ENCODE assay signal across 7 cellular contexts in genomic region chr19:44112802-44113137, GRCh38. TPM values are rescaled to one million over a fixed set of nuclear protein-coding genes. Genes with fewer than 3 reads are reported as not detected.
DNase-seq lines count a peak whose midpoint lies in the region; ATAC-seq and TF ChIP-seq lines count a peak whose summit lies in the region.

No MANE protein-coding gene starts in this region.

- H3K4me3 ChIP-seq in OCI-LY3 (ENCODE audit: low read length) (peak overlapping the region; percentile 80), epithelial cell of proximal tubule (ENCODE audit: low read depth, low read length) (peak overlapping the region; percentile 86)

- peaks cover 42% of the 10 kb centered on the region for H3K36me3 Mint-ChIP-seq in progenitor cell of endocrine pancreas (ENCODE audit: insufficient read depth)

- H3K27me3 ChIP-seq in OCI-LY3 (ENCODE audit: low read depth, low read length) = no peaks in the 10 kb centered on the region

- H3K27me3 Mint-ChIP-seq in progenitor cell of endocrine pancreas = no peaks in the 10 kb centered on the region

- peak overlapping the region; percentile 81 for H3K9ac ChIP-seq in OCI-LY3 (ENCODE audit: low read length)

- peak overlapping the region; percentile 81 for H3K4me2 ChIP-seq in OCI-LY3 (ENCODE audit: low read length)

- peak; percentile 12 for ATAC-seq in GM21423 (IDR thresholded peaks at IDR 0.05; ENCODE audit: unreplicated experiment)

- peak overlapping the region; percentile 93 for H3K4me3 Mint-ChIP-seq in progenitor cell of endocrine pancreas (ENCODE audit: low read depth)

- peaks cover 30% of the 10 kb centered on the region for H3K9me3 Mint-ChIP-seq in progenitor cell of endocrine pancreas (ENCODE audit: low read depth)

- no peaks in the 10 kb centered on the region for H4K20me1 ChIP-seq in OCI-LY3 (ENCODE audit: insufficient read depth, low read length)

- no peak for DNase-seq in epithelial cell of proximal tubule (ENCODE audit: low read depth)
- DNase-seq in progenitor cell of endocrine pancreas (ENCODE audit: low spot score, unreplicated experiment) = no peak
- DNase-seq in NCI-H1105 (lab: John Stamatoyannopoulos, UW) = no peak
- DNase-seq in SW480 (ENCODE audit: low spot score) = no peak
- DNase-seq in mucosa of gallbladder (ENCODE audit: low spot score) = no peak

- H2AFZ ChIP-seq in OCI-LY3 (ENCODE audit: low read depth, low read length) = peak overlapping the region; percentile 99

- H3K27ac ChIP-seq in OCI-LY3 (ENCODE audit: low read length) = no peak overlapping the region

- peaks cover 7% of the 10 kb centered on the region; the same call in 1 of the 2 replicates for H3K4me1 ChIP-seq in OCI-LY3 (ENCODE audit: low read length)

- H3K27ac Mint-ChIP-seq in progenitor cell of endocrine pancreas = peak overlapping the region; percentile 96

- TF ChIP-seq CTCF in OCI-LY3 (IDR thresholded peaks at IDR 0.05; ENCODE audit: low read depth, low read length) = no peak
- TF ChIP-seq CTCF in epithelial cell of proximal tubule (conservative IDR thresholded peaks at IDR 0.05; ENCODE audit: low read depth, low read length) = no peak
- TF ChIP-seq CTCF in progenitor cell of endocrine pancreas (IDR thresholded peaks at IDR 0.05; ENCODE audit: unreplicated experiment) = no peak

- peaks cover 11% of the 10 kb centered on the region for H3K4me1 Mint-ChIP-seq in progenitor cell of endocrine pancreas (ENCODE audit: low read depth)

- no peaks in the 10 kb centered on the region; the same call in 1 of the 2 replicates for H3K9me3 ChIP-seq in OCI-LY3 (ENCODE audit: insufficient read depth, low read length)

- H3K36me3 ChIP-seq in OCI-LY3 (replicated peaks; ENCODE audit: low read depth, low read length) = peaks cover 41% of the 10 kb centered on the region

- H3K79me2 ChIP-seq in OCI-LY3 (ENCODE audit: low read length) = peaks cover 11% of the 10 kb centered on the region

RNA-seq across cellular contexts. Expression of gene ZNF225, which starts 0.4 kb away (rescaled TPM):
- total RNA-seq in epithelial cell of proximal tubule (0.63 and 2.6 TPM in 2 replicates), progenitor cell of endocrine pancreas (9.1 and 10.2 TPM in 2 replicates), mucosa of gallbladder (6.3 TPM)

RNA-seq across cellular contexts. Expression of gene ZNF224, which starts 18.6 kb away (rescaled TPM):
- 5.8 and 8.0 TPM in 2 replicates for total RNA-seq in epithelial cell of proximal tubule
- 40.6 and 45.6 TPM in 2 replicates for total RNA-seq in progenitor cell of endocrine pancreas
- total RNA-seq in mucosa of gallbladder = 32.8 TPM

RNA-seq across cellular contexts. Expression of gene ZNF234, which starts 28.6 kb away (rescaled TPM):
- 2.3 and 2.9 TPM in 2 replicates for total RNA-seq in epithelial cell of proximal tubule
- 24.9 and 25.2 TPM in 2 replicates for total RNA-seq in progenitor cell of endocrine pancreas
- total RNA-seq in mucosa of gallbladder = 11.3 TPM

RNA-seq across cellular contexts. Expression of gene ZNF284, which starts 40.8 kb away (rescaled TPM):
- total RNA-seq in epithelial cell of proximal tubule (0.81 and 1.3 TPM in 2 replicates), progenitor cell of endocrine pancreas (5.7 and 5.9 TPM in 2 replicates), mucosa of gallbladder (3.7 TPM)

RNA-seq across cellular contexts. Expression of gene ZNF226, which starts 52.1 kb away (rescaled TPM):
- total RNA-seq in epithelial cell of proximal tubule = 9.0 and 12.2 TPM in 2 replicates
- 38.2 and 38.7 TPM in 2 replicates for total RNA-seq in progenitor cell of endocrine pancreas
- 28.7 TPM for total RNA-seq in mucosa of gallbladder
